ENCODE assay signal across 9 cellular contexts in genomic region chr18:39799010-39799409, GRCh38.
DNase-seq lines count a peak whose midpoint lies in the region; ATAC-seq and TF ChIP-seq lines count a peak whose summit lies in the region.
"Had no signal": no experiment of that assay in that cellular context is flagged by ENCODE, and none has a peak within 500 bp of the region (broad histone marks: within the 10 kb centered on the region; RNA-seq: fewer than 3 reads in every experiment).

No MANE protein-coding gene starts in this region.

- H3K4me1 Mint-ChIP-seq in natural killer cell = peaks cover 6 to 29% of the 10 kb centered on the region in 2 donors
- no peaks in the 10 kb centered on the region for H3K4me1 Mint-ChIP-seq in effector memory CD8-positive, alpha-beta T cell (ENCODE audit: low read depth in 2 of 2)

- no peak overlapping the region for H3K27ac Mint-ChIP-seq in natural killer cell
- H3K27ac Mint-ChIP-seq in effector memory CD8-positive, alpha-beta T cell = no peak overlapping the region

- intact Hi-C loops in natural killer cell (cut with micrococcal nuclease) = no loop called here

- TF ChIP-seq CTCF in natural killer cell (IDR thresholded peaks at IDR 0.05) = no peak
- no peak for TF ChIP-seq CTCF in GM10248 (IDR thresholded peaks at IDR 0.05; ENCODE audit: control extremely low read depth, extremely low read depth, low read depth, missing control alignments)

- POLR2A ChIA-PET in GM10248 (lab: Yijun Ruan, JAX) = no interaction called here

- CTCF ChIA-PET in GM10248 (lab: Yijun Ruan, JAX) = interaction anchor here (1.2 kb wide), 1 partner anchor 12 kb away, joined by 3 read pairs; no protein-coding TSS in a partner anchor

- DNase-seq in ELF-1 (ENCODE audit: low read depth, low spot score) (peak; percentile 36), NCI-H146 treated with DMSO at 0.1 percent for 48 hours (lab: John Stamatoyannopoulos, UW; ENCODE audit: unreplicated experiment) (peak; percentile 86), T47D (ENCODE audit: low read depth in 1 of 2, low spot score in 1 of 2) (peak; percentile 2 to 65), natural killer cell (no peak), GM10248 (ENCODE audit: extremely low spot score) (no peak), AG08396 (ENCODE audit: low spot score) (no peak)
- DNase-seq in effector memory CD8-positive, alpha-beta T cell = no peak
- DNase-seq: NCI-H2081 had no signal

- H3K4me3 Mint-ChIP-seq in natural killer cell = peak overlapping the region; percentile 56
- H3K4me3 Mint-ChIP-seq in effector memory CD8-positive, alpha-beta T cell = no peak overlapping the region

- H3K27me3 Mint-ChIP-seq in natural killer cell (ENCODE audit: low read depth in 2 of 2) = no peaks in the 10 kb centered on the region
- no peaks in the 10 kb centered on the region for H3K27me3 Mint-ChIP-seq in effector memory CD8-positive, alpha-beta T cell

- H3K9me3 Mint-ChIP-seq in natural killer cell = peaks cover 0 to 3% of the 10 kb centered on the region in 2 donors
- H3K9me3 Mint-ChIP-seq in effector memory CD8-positive, alpha-beta T cell = peaks cover 4 to 7% of the 10 kb centered on the region in 2 donors

- no peaks in the 10 kb centered on the region for H3K36me3 Mint-ChIP-seq in natural killer cell
- no peaks in the 10 kb centered on the region for H3K36me3 Mint-ChIP-seq in effector memory CD8-positive, alpha-beta T cell (ENCODE audit: insufficient read depth)

- ATAC-seq in natural killer cell (no peak), GM19324 (IDR thresholded peaks at IDR 0.05; ENCODE audit: low FRiP score, unreplicated experiment) (no peak)
- ATAC-seq in effector memory CD8-positive, alpha-beta T cell (replicated peaks) = no peak

- in situ Hi-C loops in T47D (cut with HindIII; ENCODE audit: low pct_unique_long_range_greater_than_20kb, low sequenced_read_pairs) = no loop called here

Comparison
In these comparisons a context has a peak if more than half of its experiments do, and no peak if none do; other contexts are left out.
1. DNase-seq: peak in ELF-1 (single experiment), NCI-H146 treated with DMSO at 0.1 percent for 48 hours (single experiment) and T47D (2 of 2); none in natural killer cell (single experiment), GM10248 (single experiment), AG08396 (single experiment) and effector memory CD8-positive, alpha-beta T cell (0 of 3).